In the genomic region with DNA sequence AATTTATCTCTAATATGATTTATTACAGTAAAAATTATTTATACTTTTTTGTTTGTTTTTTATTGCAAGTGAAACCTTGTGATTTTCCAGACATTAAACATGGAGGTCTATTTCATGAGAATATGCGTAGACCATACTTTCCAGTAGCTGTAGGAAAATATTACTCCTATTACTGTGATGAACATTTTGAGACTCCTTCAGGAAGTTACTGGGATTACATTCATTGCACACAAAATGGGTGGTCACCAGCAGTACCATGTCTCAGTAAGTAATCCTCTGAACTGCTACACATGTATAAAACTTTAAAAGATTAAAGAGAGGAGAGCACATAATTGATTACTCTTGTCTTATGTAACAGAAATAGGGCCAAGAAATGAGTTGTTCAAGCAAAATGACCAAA, we compare ENCODE assay signal across 15 cellular contexts. TPM values are rescaled to one million over a fixed set of nuclear protein-coding genes. Genes with fewer than 3 reads are reported as not detected.
DNase-seq lines count a peak whose midpoint lies in the region; ATAC-seq, FAIRE-seq and TF ChIP-seq lines count a peak whose summit lies in the region.
"Had no signal": no experiment of that assay in that cellular context is flagged by ENCODE, and none has a peak within 500 bp of the region (broad histone marks: within the 10 kb centered on the region; RNA-seq: fewer than 3 reads in every experiment).

No MANE protein-coding gene starts in this region.

- no peaks in the 10 kb centered on the region for H3K4me1 Mint-ChIP-seq in mesothelial cell of epicardium
- no peaks in the 10 kb centered on the region for H3K4me1 Mint-ChIP-seq in activated T-helper 17 cell treated with anti-CD3 and anti-CD28 coated beads, Interleukin-2, amount 50 U/mL, for 72 hours
- no peaks in the 10 kb centered on the region for H3K4me1 Mint-ChIP-seq in activated CD8-positive, alpha-beta T cell treated with anti-CD3 and anti-CD28 coated beads, Interleukin-2, amount 10 ng/mL, durations not matched to agents 7 days and 5 days (ENCODE audit: low read depth)

- H4K20me1 ChIP-seq in KMS-11 (ENCODE audit: insufficient read depth), result no peaks in the 10 kb centered on the region
- H4K20me1 ChIP-seq: BLaER1 had no signal

- H3K4me3 Mint-ChIP-seq in mesothelial cell of epicardium, result no peak overlapping the region
- H3K4me3 Mint-ChIP-seq in activated T-helper 17 cell treated with anti-CD3 and anti-CD28 coated beads, Interleukin-2, amount 50 U/mL, for 72 hours, result no peak overlapping the region
- H3K4me3 Mint-ChIP-seq in activated CD8-positive, alpha-beta T cell treated with anti-CD3 and anti-CD28 coated beads, Interleukin-2, amount 10 ng/mL, durations not matched to agents 7 days and 5 days, result no peak overlapping the region

- H2AFZ ChIP-seq in KMS-11 (ENCODE audit: low read depth), result no peak overlapping the region

- no peaks in the 10 kb centered on the region for H3K27me3 Mint-ChIP-seq in mesothelial cell of epicardium (ENCODE audit: low read depth)
- no peaks in the 10 kb centered on the region for H3K27me3 Mint-ChIP-seq in activated T-helper 17 cell treated with anti-CD3 and anti-CD28 coated beads, Interleukin-2, amount 50 U/mL, for 72 hours
- H3K27me3 Mint-ChIP-seq in activated CD8-positive, alpha-beta T cell treated with anti-CD3 and anti-CD28 coated beads, Interleukin-2, amount 10 ng/mL, durations not matched to agents 7 days and 5 days (ENCODE audit: low read depth), result no peaks in the 10 kb centered on the region

- H3K79me2 ChIP-seq in KMS-11 (ENCODE audit: insufficient read depth, low read depth), result no peaks in the 10 kb centered on the region

- no peak overlapping the region for H3K9ac ChIP-seq in KMS-11
- H3K9ac ChIP-seq: BLaER1 had no signal

- H3K36me3 ChIP-seq in KMS-11 (ENCODE audit: insufficient read depth), result no peaks in the 10 kb centered on the region
- H3K36me3 ChIP-seq: BLaER1 had no signal

- POLR2A ChIA-PET in activated CD8-positive, alpha-beta T cell treated with anti-CD3 and anti-CD28 coated beads, Interleukin-2, amount 10 ng/mL, durations not matched to agents 7 days and 5 days (lab: Charles Lee), result no interaction called here
- POLR2A ChIA-PET in GM10248 (lab: Yijun Ruan, JAX), result no interaction called here

- H3K4me1 ChIP-seq in KMS-11 (ENCODE audit: low read depth, poor library complexity, severe bottlenecking), result peaks cover 19% of the 10 kb centered on the region
- H3K4me1 ChIP-seq: BLaER1 had no signal

- H3K27ac ChIP-seq in KMS-11, result no peak overlapping the region
- H3K27ac ChIP-seq: BLaER1 had no signal

- peaks cover 9% of the 10 kb centered on the region for H3K9me3 Mint-ChIP-seq in mesothelial cell of epicardium
- H3K9me3 Mint-ChIP-seq in activated T-helper 17 cell treated with anti-CD3 and anti-CD28 coated beads, Interleukin-2, amount 50 U/mL, for 72 hours, result no peaks in the 10 kb centered on the region
- no peaks in the 10 kb centered on the region for H3K9me3 Mint-ChIP-seq in activated CD8-positive, alpha-beta T cell treated with anti-CD3 and anti-CD28 coated beads, Interleukin-2, amount 10 ng/mL, durations not matched to agents 7 days and 5 days (ENCODE audit: insufficient read depth)

- H3K36me3 Mint-ChIP-seq in mesothelial cell of epicardium, result no peaks in the 10 kb centered on the region
- H3K36me3 Mint-ChIP-seq in activated T-helper 17 cell treated with anti-CD3 and anti-CD28 coated beads, Interleukin-2, amount 50 U/mL, for 72 hours (ENCODE audit: low read depth), result no peaks in the 10 kb centered on the region
- H3K36me3 Mint-ChIP-seq in activated CD8-positive, alpha-beta T cell treated with anti-CD3 and anti-CD28 coated beads, Interleukin-2, amount 10 ng/mL, durations not matched to agents 7 days and 5 days (ENCODE audit: low read depth), result no peaks in the 10 kb centered on the region

- H3K4me2 ChIP-seq in KMS-11, result no peak overlapping the region
- H3K4me2 ChIP-seq: BLaER1 had no signal

- FAIRE-seq in TTC549 (lab: Jason Lieb, UNC), result peak; percentile 45

- 0 out of 3 replicates have a peak, but pooled peaks have one; percentile 3 for TF ChIP-seq CTCF in GM12872 (IDR thresholded peaks at IDR 0.05; ENCODE audit: insufficient read depth, low read depth, low read length)
- TF ChIP-seq CTCF in KMS-11 (conservative IDR thresholded peaks at IDR 0.05; ENCODE audit: low read depth, low read length), result peak; percentile 42; the same call in 1 of the 2 replicates
- peak; percentile 22 for TF ChIP-seq CTCF in mesothelial cell of epicardium (IDR thresholded peaks at IDR 0.05; ENCODE audit: unreplicated experiment)
- TF ChIP-seq CTCF in GM10248 (IDR thresholded peaks at IDR 0.05; ENCODE audit: control extremely low read depth, extremely low read depth, low read depth, missing control alignments), result no peak

- no peak overlapping the region for H3K27ac Mint-ChIP-seq in mesothelial cell of epicardium
- H3K27ac Mint-ChIP-seq in activated T-helper 17 cell treated with anti-CD3 and anti-CD28 coated beads, Interleukin-2, amount 50 U/mL, for 72 hours, result no peak overlapping the region
- H3K27ac Mint-ChIP-seq in activated CD8-positive, alpha-beta T cell treated with anti-CD3 and anti-CD28 coated beads, Interleukin-2, amount 10 ng/mL, durations not matched to agents 7 days and 5 days, result no peak overlapping the region

- no peak overlapping the region for H3K4me3 ChIP-seq in KMS-11 (IDR thresholded peaks at IDR 0.05; ENCODE audit: insufficient read depth, low read depth, low read length)
- H3K4me3 ChIP-seq: BLaER1 had no signal

- H3K27me3 ChIP-seq in KMS-11 (ENCODE audit: insufficient read depth, low read depth), result no peaks in the 10 kb centered on the region
- H3K27me3 ChIP-seq: BLaER1 had no signal

- ATAC-seq in activated T-helper 17 cell treated with anti-CD3 and anti-CD28 coated beads, Interleukin-2, amount 50 U/mL, for 72 hours (replicated peaks), result no peak
- ATAC-seq in activated CD8-positive, alpha-beta T cell treated with anti-CD3 and anti-CD28 coated beads, Interleukin-2, amount 10 ng/mL, durations not matched to agents 7 days and 5 days, result no peak

- no peak for DNase-seq in mesothelial cell of epicardium (ENCODE audit: low spot score in 2 of 2, unreplicated experiment in 2 of 2)
- no peak for DNase-seq in activated CD8-positive, alpha-beta T cell treated with anti-CD3 and anti-CD28 coated beads, Interleukin-2, amount 10 ng/mL, durations not matched to agents 7 days and 5 days
- DNase-seq in GM10248 (ENCODE audit: extremely low spot score), result no peak
- DNase-seq: DMS153, KG1, NCI-H1436, NCI-H2081 treated with DMSO at 0.1 percent for 48 hours, NCI-H748 treated with DMSO at 0.1 percent for 48 hours, SIG-M5, SW 1271 had no signal

- CTCF ChIA-PET in activated CD8-positive, alpha-beta T cell treated with anti-CD3 and anti-CD28 coated beads, Interleukin-2, amount 10 ng/mL, durations not matched to agents 7 days and 5 days (lab: Charles Lee), result no interaction called here
- CTCF ChIA-PET in GM10248 (lab: Yijun Ruan, JAX), result no interaction called here

RNA-seq across cellular contexts. Expression of a gene that starts 4.5 kb away (rescaled TPM):
- 0.38 to 0.93 TPM (median 0.42 TPM) in 3 replicates for total RNA-seq in mesothelial cell of epicardium
- total RNA-seq in activated T-helper 17 cell treated with anti-CD3 and anti-CD28 coated beads, Interleukin-2, amount 50 U/mL, for 72 hours, result not detected
- not detected for total RNA-seq in activated CD8-positive, alpha-beta T cell treated with anti-CD3 and anti-CD28 coated beads, Interleukin-2, amount 10 ng/mL, durations not matched to agents 7 days and 5 days

RNA-seq across cellular contexts. Expression of a gene that starts 40.4 kb away (rescaled TPM):
- total RNA-seq in mesothelial cell of epicardium, result 0.45 TPM in 1 of 3 replicates, not detected in the others
- total RNA-seq in activated T-helper 17 cell treated with anti-CD3 and anti-CD28 coated beads, Interleukin-2, amount 50 U/mL, for 72 hours, result under 1 TPM in 1 of 2 donors, not detected in 1; 0.24 TPM
- total RNA-seq in activated CD8-positive, alpha-beta T cell treated with anti-CD3 and anti-CD28 coated beads, Interleukin-2, amount 10 ng/mL, durations not matched to agents 7 days and 5 days, result not detected
